In genomic region chrX:118526149-118526548, GRCh38 we compare ENCODE assay signal across 15 cellular contexts. TPM values are rescaled to one million over a fixed set of nuclear protein-coding genes. Genes with fewer than 3 reads are reported as not detected.
DNase-seq lines count a peak whose midpoint lies in the region; ATAC-seq and TF ChIP-seq lines count a peak whose summit lies in the region.
"Had no signal": no experiment of that assay in that cellular context is flagged by ENCODE, and none has a peak within 500 bp of the region (broad histone marks: within the 10 kb centered on the region; RNA-seq: fewer than 3 reads in every experiment).

No MANE protein-coding gene starts in this region.

- no peaks in the 10 kb centered on the region for H3K9me3 ChIP-seq in osteoblast (ENCODE audit: low read depth, low read length)
- no peaks in the 10 kb centered on the region for H3K9me3 ChIP-seq in upper lobe of left lung
- H3K9me3 ChIP-seq: suprapubic skin had no signal

- peak overlapping the region; percentile 49 to 98 for H3K27ac Mint-ChIP-seq in effector memory CD8-positive, alpha-beta T cell
- H3K27ac Mint-ChIP-seq: progenitor cell of endocrine pancreas had no signal

- peaks cover 15% of the 10 kb centered on the region for H3K36me3 Mint-ChIP-seq in effector memory CD8-positive, alpha-beta T cell (ENCODE audit: insufficient read depth)

- peak overlapping the region; percentile 8 to 33 for H3K4me3 Mint-ChIP-seq in effector memory CD8-positive, alpha-beta T cell

- no peak overlapping the region for H3K4me2 ChIP-seq in osteoblast (ENCODE audit: insufficient read depth, low read length)

- DNase-seq in ELF-1 (ENCODE audit: low read depth, low spot score) (peak; percentile 78), NCI-H2227 treated with DMSO at 0.1 percent for 48 hours (lab: John Stamatoyannopoulos, UW) (peak; percentile 25), osteoblast (ENCODE audit: insufficient read length, low spot score, missing footprints) (no peak), upper lobe of left lung (no peak), hippocampal formation (lab: John Stamatoyannopoulos, UW) (no peak), brain microvascular endothelial cell (no peak)
- no peak for DNase-seq in effector memory CD8-positive, alpha-beta T cell
- DNase-seq: activated CD4-positive, alpha-beta T cell treated with anti-CD3 and anti-CD28 coated beads for 1 hour; amygdala; DMS153; effector CD4-positive, alpha-beta T cell; NCI-H1436; NCI-H82 had no signal

- no peaks in the 10 kb centered on the region for H3K79me2 ChIP-seq in osteoblast (ENCODE audit: insufficient read depth, low read length)

- TF ChIP-seq CTCF in osteoblast (IDR thresholded peaks at IDR 0.05; ENCODE audit: extremely low read depth, low read depth, low read length) (no peak), upper lobe of left lung (IDR thresholded peaks at IDR 0.05) (no peak), brain microvascular endothelial cell (IDR thresholded peaks at IDR 0.05; ENCODE audit: low read depth, low read length, missing control alignments) (no peak)

- no peak for TF ChIP-seq POLR2A in upper lobe of left lung (IDR thresholded peaks at IDR 0.05)

- H3K4me1 ChIP-seq in osteoblast (ENCODE audit: insufficient read depth, low read length): peaks cover 27% of the 10 kb centered on the region
- peaks cover 0 to 4% (median 0%) of the 10 kb centered on the region in 4 donors for H3K4me1 ChIP-seq in upper lobe of left lung

- H3K36me3 ChIP-seq in osteoblast (ENCODE audit: insufficient read depth, low read length) (no peaks in the 10 kb centered on the region), upper lobe of left lung (no peaks in the 10 kb centered on the region), brain microvascular endothelial cell (replicated peaks) (no peaks in the 10 kb centered on the region)
- H3K36me3 ChIP-seq: suprapubic skin had no signal

- H3K27me3 Mint-ChIP-seq in effector memory CD8-positive, alpha-beta T cell: no peaks in the 10 kb centered on the region
- H3K27me3 Mint-ChIP-seq: progenitor cell of endocrine pancreas had no signal

- no peak for ATAC-seq in effector memory CD8-positive, alpha-beta T cell (replicated peaks)
- ATAC-seq in upper lobe of left lung (ENCODE audit: low FRiP score in 2 of 2): no peak

- WGBS in upper lobe of left lung, 2 donors: 57 to 76% methylated on average over 4 of the region's 4 CpGs

- in situ Hi-C loops in brain microvascular endothelial cell (cut with HindIII; ENCODE audit: low pct_ligation_motif_present, low sequenced_read_pairs): no loop called here

- H3K4me3 ChIP-seq in osteoblast (ENCODE audit: insufficient read depth, low read length): no peak overlapping the region
- no peak overlapping the region for H3K4me3 ChIP-seq in upper lobe of left lung
- H3K4me3 ChIP-seq in brain microvascular endothelial cell (ENCODE audit: low read depth, low read length): no peak overlapping the region
- H3K4me3 ChIP-seq: suprapubic skin had no signal

- H3K27ac ChIP-seq in osteoblast (ENCODE audit: low read depth, low read length) (peak overlapping the region; percentile 29), upper lobe of left lung (peak overlapping the region in 2 of 4 donors; percentile 32 to 35), brain microvascular endothelial cell (no peak overlapping the region)
- H3K27ac ChIP-seq: suprapubic skin had no signal

- no peaks in the 10 kb centered on the region for H4K20me1 ChIP-seq in osteoblast (ENCODE audit: insufficient read depth, low read length)

- H3K9me3 Mint-ChIP-seq in effector memory CD8-positive, alpha-beta T cell: no peaks in the 10 kb centered on the region

- TF ChIP-seq EP300 in upper lobe of left lung (IDR thresholded peaks at IDR 0.05): no peak

- peaks cover 40 to 61% of the 10 kb centered on the region in 2 donors for H3K4me1 Mint-ChIP-seq in effector memory CD8-positive, alpha-beta T cell (ENCODE audit: low read depth in 2 of 2)

- H3K27me3 ChIP-seq in osteoblast (ENCODE audit: insufficient read depth, low read length) (no peaks in the 10 kb centered on the region), upper lobe of left lung (no peaks in the 10 kb centered on the region), brain microvascular endothelial cell (replicated peaks) (no peaks in the 10 kb centered on the region)
- H3K27me3 ChIP-seq: suprapubic skin had no signal

- H2AFZ ChIP-seq in osteoblast (ENCODE audit: low read length): peak overlapping the region; percentile 29

RNA-seq across cellular contexts. Expression of gene DOCK11, which starts 30.5 kb away (rescaled TPM):
- total RNA-seq in osteoblast (26.4 and 29.5 TPM in 2 replicates), upper lobe of left lung (10 to 100 TPM; 20.6 to 51.6 (median 42.1) TPM)

Comparison
In these comparisons a context has a peak if more than half of its experiments do, and no peak if none do; other contexts are left out.
1. DNase-seq: peak in ELF-1 (single experiment) and NCI-H2227 treated with DMSO at 0.1 percent for 48 hours (single experiment); none in effector memory CD8-positive, alpha-beta T cell (0 of 3), osteoblast (single experiment), upper lobe of left lung (0 of 2), hippocampal formation (0 of 2) and brain microvascular endothelial cell (single experiment).